7 cellular contexts compared by ENCODE assay signal in genomic region chr6:13946506-13946905, GRCh38. TPM values are rescaled to one million over a fixed set of nuclear protein-coding genes. Genes with fewer than 3 reads are reported as not detected.
"Had no signal": no experiment of that assay in that cellular context is flagged by ENCODE, and none has a peak within 500 bp of the region (broad histone marks: within the 10 kb centered on the region; RNA-seq: fewer than 3 reads in every experiment).

No MANE protein-coding gene starts in this region.

- ATAC-seq: HepG2 had no signal

- FAIRE-seq: HepG2, HTR-8/SVneo had no signal

- DNase-seq: KBM-7, KG1 had no signal

- H3K27ac ChIP-seq: HL-60 had no signal

RNA-seq across cellular contexts. Expression of gene RNF182, which starts 21.8 kb away (rescaled TPM):
- total RNA-seq: HepG2, HT-29 had no signal
- polyA plus RNA-seq: HepG2, IgD-negative memory B cell had no signal
